20 cellular contexts compared by ENCODE assay signal in the genomic region with DNA sequence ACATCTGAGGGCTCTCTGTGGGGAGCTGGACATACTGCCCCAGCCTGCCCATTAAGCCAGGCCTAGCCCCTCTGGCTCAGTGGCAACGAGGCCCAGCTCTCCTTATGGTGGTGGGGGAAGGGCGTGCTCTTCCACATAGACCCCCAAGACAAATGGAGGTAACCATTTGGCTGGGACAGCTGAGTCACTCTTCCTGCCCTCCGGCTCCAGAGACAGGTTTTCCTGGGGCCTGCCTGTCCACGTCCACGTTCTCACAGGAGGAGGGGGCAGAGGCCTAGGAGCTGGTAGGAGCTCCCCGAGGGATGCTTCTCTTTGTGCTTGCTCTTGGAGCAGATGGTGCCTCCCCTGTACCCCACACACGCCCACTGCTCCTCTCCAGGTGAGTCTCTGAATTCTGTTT.
"Had no signal": no experiment of that assay in that cellular context is flagged by ENCODE, and none has a peak within 500 bp of the region (broad histone marks: within the 10 kb centered on the region; RNA-seq: fewer than 3 reads in every experiment).

No MANE protein-coding gene starts in this region.

- H3K9ac ChIP-seq: parathyroid adenoma had no signal

- H3K4me1 ChIP-seq: colonic mucosa, parathyroid adenoma had no signal

- DNase-seq: activated CD4-positive, alpha-beta memory T cell treated with anti-CD3 and anti-CD28 coated beads for 36 hours; activated CD4-positive, alpha-beta T cell treated with anti-CD3 and anti-CD28 coated beads for 36 hours; activated effector memory CD4-positive, alpha-beta T cell treated with Interleukin-2 at 50 U/mL for 16 hours; activated T-cell treated with anti-CD3 and anti-CD28 coated beads, Interleukin-2, amount 50 U/mL, for 24 hours; central memory CD4-positive, alpha-beta T cell; colonic mucosa; effector CD4-positive, alpha-beta T cell; gastrocnemius medialis; left colon; midbrain; naive thymus-derived CD4-positive, alpha-beta T cell; retina; stimulated activated CD4-positive, alpha-beta T cell treated with anti-CD3 and anti-CD28 coated beads, Interleukin-4, amount 100 ng/mL, for 24 hours; stimulated activated naive CD8-positive, alpha-beta T cell treated with anti-CD3 and anti-CD28 coated beads, Interleukin-15, Interleukin-2, amounts not matched to agents 100 U/mL and 50 U/mL, for 24 hours; T-helper 2 cell; tibial artery had no signal

- H3K27me3 ChIP-seq: colonic mucosa, gastrocnemius medialis, neutrophil, tibial artery had no signal

- H3K27me3 Mint-ChIP-seq: activated CD4-positive, alpha-beta memory T cell treated with anti-CD3 and anti-CD28 coated beads for 36 hours; activated CD4-positive, alpha-beta T cell treated with anti-CD3 and anti-CD28 coated beads for 36 hours; activated T-cell treated with anti-CD3 and anti-CD28 coated beads, Interleukin-2, amount 50 U/mL, for 24 hours had no signal

- H3K27ac Mint-ChIP-seq: activated CD4-positive, alpha-beta memory T cell treated with anti-CD3 and anti-CD28 coated beads for 36 hours; activated CD4-positive, alpha-beta T cell treated with anti-CD3 and anti-CD28 coated beads for 36 hours; activated T-cell treated with anti-CD3 and anti-CD28 coated beads, Interleukin-2, amount 50 U/mL, for 24 hours; naive thymus-derived CD4-positive, alpha-beta T cell had no signal

- H3K4me1 Mint-ChIP-seq: activated CD4-positive, alpha-beta T cell treated with anti-CD3 and anti-CD28 coated beads for 36 hours; naive thymus-derived CD4-positive, alpha-beta T cell had no signal

- H3K36me3 ChIP-seq: colonic mucosa, gastrocnemius medialis, neutrophil had no signal

- H3K9me3 ChIP-seq: colonic mucosa, gastrocnemius medialis had no signal

- H2AFZ ChIP-seq: parathyroid adenoma had no signal

- H3K4me3 ChIP-seq: colonic mucosa, gastrocnemius medialis, lung, tibial artery had no signal

- ATAC-seq: activated CD4-positive, alpha-beta T cell treated with anti-CD3 and anti-CD28 coated beads for 36 hours; activated naive CD4-positive, alpha-beta T cell treated with anti-CD3 and anti-CD28 coated beads, Interleukin-2, amount 50 U/mL, for 72 hours; gastrocnemius medialis; left colon; naive thymus-derived CD4-positive, alpha-beta T cell; stimulated activated naive CD8-positive, alpha-beta T cell treated with anti-CD3 and anti-CD28 coated beads, Interleukin-15, Interleukin-2, amounts not matched to agents 100 U/mL and 50 U/mL, for 24 hours had no signal

- H3K4me3 Mint-ChIP-seq: activated CD4-positive, alpha-beta memory T cell treated with anti-CD3 and anti-CD28 coated beads for 36 hours; activated CD4-positive, alpha-beta T cell treated with anti-CD3 and anti-CD28 coated beads for 36 hours; activated T-cell treated with anti-CD3 and anti-CD28 coated beads, Interleukin-2, amount 50 U/mL, for 24 hours; naive thymus-derived CD4-positive, alpha-beta T cell had no signal

- H3K27ac ChIP-seq: colonic mucosa, neutrophil, parathyroid adenoma, tibial artery had no signal
